Comparison of ENCODE assay signal across 14 cellular contexts in genomic region chr17:80835816-80836657, GRCh38.
DNase-seq lines count a peak whose midpoint lies in the region; ATAC-seq and TF ChIP-seq lines count a peak whose summit lies in the region.
"Had no signal": no experiment of that assay in that cellular context is flagged by ENCODE, and none has a peak within 500 bp of the region (broad histone marks: within the 10 kb centered on the region; RNA-seq: fewer than 3 reads in every experiment).

No MANE protein-coding gene starts in this region.

- CTCF ChIA-PET in activated CD4-positive, alpha-beta memory T cell treated with anti-CD3 and anti-CD28 coated beads, Interleukin-2, amount 10 ng/mL, durations not matched to agents 7 days and 5 days (lab: Charles Lee): no interaction called here
- CTCF ChIA-PET in activated CD4-positive, alpha-beta memory T cell treated with anti-CD3 and anti-CD28 coated beads for 36 hours (lab: Charles Lee): interaction anchor here (0.7 to 2.5 kb wide), 2 partner anchors 12 to 63 kb away, joined by 3 to 7 read pairs; no protein-coding TSS in a partner anchor

- no peaks in the 10 kb centered on the region for H3K9me3 ChIP-seq in spleen
- H3K9me3 ChIP-seq: pancreas had no signal

- 86 to 95% (median 88%) methylated on average over 18 to 30 of the region's 30 CpGs for WGBS in spleen, 5 donors

- no peak for TF ChIP-seq POLR2A in spleen (IDR thresholded peaks at IDR 0.05)

- peaks cover 33% of the 10 kb centered on the region for H3K36me3 Mint-ChIP-seq in activated CD4-positive, alpha-beta memory T cell treated with anti-CD3 and anti-CD28 coated beads, Interleukin-2, amount 10 ng/mL, durations not matched to agents 7 days and 5 days (ENCODE audit: low read depth)
- peaks cover 12% of the 10 kb centered on the region for H3K36me3 Mint-ChIP-seq in activated CD4-positive, alpha-beta memory T cell treated with anti-CD3 and anti-CD28 coated beads for 36 hours
- H3K36me3 Mint-ChIP-seq in activated naive CD8-positive, alpha-beta T cell treated with anti-CD3 and anti-CD28 coated beads, Interleukin-2, amount 10 ng/mL, durations not matched to agents 7 days and 5 days: peaks cover 9% of the 10 kb centered on the region

- H3K4me3 Mint-ChIP-seq in activated CD4-positive, alpha-beta memory T cell treated with anti-CD3 and anti-CD28 coated beads, Interleukin-2, amount 10 ng/mL, durations not matched to agents 7 days and 5 days: no peak overlapping the region
- no peak overlapping the region for H3K4me3 Mint-ChIP-seq in activated CD4-positive, alpha-beta memory T cell treated with anti-CD3 and anti-CD28 coated beads for 36 hours
- H3K4me3 Mint-ChIP-seq in activated naive CD8-positive, alpha-beta T cell treated with anti-CD3 and anti-CD28 coated beads, Interleukin-2, amount 10 ng/mL, durations not matched to agents 7 days and 5 days: no peak overlapping the region
- H3K4me3 Mint-ChIP-seq: central memory CD8-positive, alpha-beta T cell; type B pancreatic cell had no signal

- intact Hi-C loops in activated CD4-positive, alpha-beta memory T cell treated with anti-CD3 and anti-CD28 coated beads for 36 hours (cut with micrococcal nuclease): no loop called here
- intact Hi-C loops in spleen (cut with DNase I; ENCODE audit: low total_unique reads): no loop called here

- no peak for DNase-seq in activated CD4-positive, alpha-beta memory T cell treated with anti-CD3 and anti-CD28 coated beads, Interleukin-2, amount 10 ng/mL, durations not matched to agents 7 days and 5 days
- DNase-seq in activated CD4-positive, alpha-beta memory T cell treated with anti-CD3 and anti-CD28 coated beads for 36 hours: no peak
- no peak for DNase-seq in activated naive CD8-positive, alpha-beta T cell treated with anti-CD3 and anti-CD28 coated beads, Interleukin-2, amount 10 ng/mL, durations not matched to agents 7 days and 5 days
- DNase-seq in spleen: peak; percentile 80
- no peak for DNase-seq in GM10266 (ENCODE audit: extremely low spot score)
- DNase-seq: NCI-H1105 treated with DMSO at 0.1 percent for 48 hours; NCI-H226; stimulated activated CD4-positive, alpha-beta T cell treated with anti-CD3 and anti-CD28 coated beads, Interleukin-15, amount 100 ng/mL, for 24 hours had no signal

- H3K27ac Mint-ChIP-seq in activated CD4-positive, alpha-beta memory T cell treated with anti-CD3 and anti-CD28 coated beads, Interleukin-2, amount 10 ng/mL, durations not matched to agents 7 days and 5 days: peak overlapping the region; percentile 26
- no peak overlapping the region for H3K27ac Mint-ChIP-seq in activated CD4-positive, alpha-beta memory T cell treated with anti-CD3 and anti-CD28 coated beads for 36 hours
- H3K27ac Mint-ChIP-seq in activated naive CD8-positive, alpha-beta T cell treated with anti-CD3 and anti-CD28 coated beads, Interleukin-2, amount 10 ng/mL, durations not matched to agents 7 days and 5 days: peak overlapping the region; percentile 82
- H3K27ac Mint-ChIP-seq: type B pancreatic cell had no signal

- H3K27me3 ChIP-seq in layer of hippocampus (ENCODE audit: control insufficient read depth, insufficient read depth, low read length) (no peaks in the 10 kb centered on the region), spleen (replicated peaks in 1 of 7) (no peaks in the 10 kb centered on the region)
- H3K27me3 ChIP-seq: pancreas had no signal

- peaks cover 51% of the 10 kb centered on the region for H3K4me1 Mint-ChIP-seq in activated CD4-positive, alpha-beta memory T cell treated with anti-CD3 and anti-CD28 coated beads, Interleukin-2, amount 10 ng/mL, durations not matched to agents 7 days and 5 days
- peaks cover 27% of the 10 kb centered on the region for H3K4me1 Mint-ChIP-seq in activated CD4-positive, alpha-beta memory T cell treated with anti-CD3 and anti-CD28 coated beads for 36 hours (ENCODE audit: low read depth)
- H3K4me1 Mint-ChIP-seq in activated naive CD8-positive, alpha-beta T cell treated with anti-CD3 and anti-CD28 coated beads, Interleukin-2, amount 10 ng/mL, durations not matched to agents 7 days and 5 days: peaks cover 22% of the 10 kb centered on the region

- POLR2A ChIA-PET in activated CD4-positive, alpha-beta memory T cell treated with anti-CD3 and anti-CD28 coated beads, Interleukin-2, amount 10 ng/mL, durations not matched to agents 7 days and 5 days (lab: Charles Lee): interaction anchor here (2.2 kb wide), 1 partner anchor 57 kb away, joined by 7 read pairs; no protein-coding TSS in a partner anchor
- POLR2A ChIA-PET in activated CD4-positive, alpha-beta memory T cell treated with anti-CD3 and anti-CD28 coated beads for 36 hours (lab: Charles Lee): no interaction called here
- POLR2A ChIA-PET in activated naive CD8-positive, alpha-beta T cell treated with anti-CD3 and anti-CD28 coated beads, Interleukin-2, amount 10 ng/mL, durations not matched to agents 7 days and 5 days (lab: Charles Lee): no interaction called here

- TF ChIP-seq CTCF in spleen (IDR thresholded peaks at IDR 0.05 in 8 of 11, conservative IDR thresholded peaks at IDR 0.05 in 3 of 11): no peak
- no peak for TF ChIP-seq CTCF in GM10266 (IDR thresholded peaks at IDR 0.05; ENCODE audit: control insufficient read depth, insufficient read depth, low read depth, missing control alignments)

- H3K4me3 ChIP-seq in spleen: no peak overlapping the region
- H3K4me3 ChIP-seq: pancreas had no signal

- no peaks in the 10 kb centered on the region for H3K9me3 Mint-ChIP-seq in activated CD4-positive, alpha-beta memory T cell treated with anti-CD3 and anti-CD28 coated beads, Interleukin-2, amount 10 ng/mL, durations not matched to agents 7 days and 5 days
- H3K9me3 Mint-ChIP-seq in activated CD4-positive, alpha-beta memory T cell treated with anti-CD3 and anti-CD28 coated beads for 36 hours: no peaks in the 10 kb centered on the region
- no peaks in the 10 kb centered on the region for H3K9me3 Mint-ChIP-seq in activated naive CD8-positive, alpha-beta T cell treated with anti-CD3 and anti-CD28 coated beads, Interleukin-2, amount 10 ng/mL, durations not matched to agents 7 days and 5 days
- H3K9me3 Mint-ChIP-seq: central memory CD8-positive, alpha-beta T cell; type B pancreatic cell had no signal

- H3K36me3 ChIP-seq in spleen: peaks cover 0 to 29% (median 5%) of the 10 kb centered on the region in 6 donors

- no peaks in the 10 kb centered on the region for H3K27me3 Mint-ChIP-seq in activated CD4-positive, alpha-beta memory T cell treated with anti-CD3 and anti-CD28 coated beads, Interleukin-2, amount 10 ng/mL, durations not matched to agents 7 days and 5 days
- H3K27me3 Mint-ChIP-seq in activated CD4-positive, alpha-beta memory T cell treated with anti-CD3 and anti-CD28 coated beads for 36 hours: no peaks in the 10 kb centered on the region
- H3K27me3 Mint-ChIP-seq in activated naive CD8-positive, alpha-beta T cell treated with anti-CD3 and anti-CD28 coated beads, Interleukin-2, amount 10 ng/mL, durations not matched to agents 7 days and 5 days: no peaks in the 10 kb centered on the region
- H3K27me3 Mint-ChIP-seq: central memory CD8-positive, alpha-beta T cell; type B pancreatic cell had no signal

- peak overlapping the region; percentile 53 for H3K27ac ChIP-seq in layer of hippocampus (ENCODE audit: low read depth, low read length)
- H3K27ac ChIP-seq in spleen: peak overlapping the region in 5 of 8 donors; percentile 43 to 67 (median 59)
- H3K27ac ChIP-seq: pancreas had no signal

- H3K4me1 ChIP-seq in spleen: peaks cover 8 to 34% (median 20%) of the 10 kb centered on the region in 6 donors
- H3K4me1 ChIP-seq: pancreas had no signal

- ATAC-seq in activated naive CD8-positive, alpha-beta T cell treated with anti-CD3 and anti-CD28 coated beads, Interleukin-2, amount 10 ng/mL, durations not matched to agents 7 days and 5 days (ENCODE audit: low read depth): no peak
- ATAC-seq in HG03439 (IDR thresholded peaks at IDR 0.05; ENCODE audit: unreplicated experiment) (no peak), GM18511 (IDR thresholded peaks at IDR 0.05; ENCODE audit: unreplicated experiment) (no peak)
- ATAC-seq: pancreas had no signal
